In genomic region chr14:22542360-22542759, GRCh38 we compare ENCODE assay signal across 25 cellular contexts. TPM values are rescaled to one million over a fixed set of nuclear protein-coding genes. Genes with fewer than 3 reads are reported as not detected.
A peak's percentile ranks its signal among the peaks of the same experiment; 100 is the strongest.
DNase-seq lines count a peak whose midpoint lies in the region; ATAC-seq lines count a peak whose summit lies in the region.
"Had no signal": no experiment of that assay in that cellular context is flagged by ENCODE, and none has a peak within 500 bp of the region (broad histone marks: within the 10 kb centered on the region; RNA-seq: fewer than 3 reads in every experiment).

No MANE protein-coding gene starts in this region.

- peak overlapping the region; percentile 10 for H3K27ac ChIP-seq in CD8-positive, alpha-beta memory T cell (ENCODE audit: low read depth, low read length)
- H3K27ac ChIP-seq: C4-2B, gastroesophageal sphincter, parathyroid adenoma, right lobe of liver, upper lobe of right lung had no signal

- POLR2A ChIA-PET in CD8-positive, alpha-beta memory T cell (lab: Charles Lee) = interaction anchor here (0.5 to 7.8 kb wide), 18 partner anchors 9 to 902 kb away, joined by 3 to 187 read pairs (median 4); partner anchors contain the start of gene DAD1
- POLR2A ChIA-PET in naive thymus-derived CD8-positive, alpha-beta T cell (lab: Charles Lee) = interaction anchor here (0.9 to 20.6 kb wide), 13 partner anchors 9 to 1031 kb away, joined by 3 to 879 read pairs (median 7); partner anchors contain the start of gene METTL3

- CTCF ChIA-PET in CD8-positive, alpha-beta memory T cell (lab: Charles Lee) = interaction anchor here (1.4 to 8.2 kb wide), 7 partner anchors 9 to 545 kb away, joined by 4 to 68 read pairs (median 17); no protein-coding TSS in a partner anchor

- no peaks in the 10 kb centered on the region for H3K27me3 ChIP-seq in CD8-positive, alpha-beta memory T cell (ENCODE audit: insufficient read depth, low read length, poor library complexity, severe bottlenecking)
- H3K27me3 ChIP-seq: gastroesophageal sphincter, right lobe of liver, upper lobe of right lung had no signal

- peak overlapping the region; percentile 93 for H3K27ac Mint-ChIP-seq in activated CD4-positive, alpha-beta T cell treated with anti-CD3 and anti-CD28 coated beads, Interleukin-2, amount 10 ng/mL, durations not matched to agents 24 days and 14 days
- peak overlapping the region; percentile 88 to 100 (median 98) for H3K27ac Mint-ChIP-seq in CD8-positive, alpha-beta memory T cell
- peak overlapping the region; percentile 99 for H3K27ac Mint-ChIP-seq in activated T-helper 17 cell treated with anti-CD3 and anti-CD28 coated beads, Interleukin-2, amount 50 U/mL, for 72 hours
- H3K27ac Mint-ChIP-seq in naive thymus-derived CD8-positive, alpha-beta T cell = peak overlapping the region; percentile 90 to 100 (median 97)
- H3K27ac Mint-ChIP-seq: nephron had no signal

- peak overlapping the region; percentile 84 for H3K4me3 Mint-ChIP-seq in activated CD4-positive, alpha-beta T cell treated with anti-CD3 and anti-CD28 coated beads, Interleukin-2, amount 10 ng/mL, durations not matched to agents 24 days and 14 days
- peak overlapping the region; percentile 81 to 93 (median 85) for H3K4me3 Mint-ChIP-seq in CD8-positive, alpha-beta memory T cell
- H3K4me3 Mint-ChIP-seq in activated T-helper 17 cell treated with anti-CD3 and anti-CD28 coated beads, Interleukin-2, amount 50 U/mL, for 72 hours = peak overlapping the region; percentile 88
- H3K4me3 Mint-ChIP-seq in naive thymus-derived CD8-positive, alpha-beta T cell = peak overlapping the region; percentile 70 to 89 (median 83)
- H3K4me3 Mint-ChIP-seq: nephron had no signal

- H3K27me3 Mint-ChIP-seq in activated CD4-positive, alpha-beta T cell treated with anti-CD3 and anti-CD28 coated beads, Interleukin-2, amount 10 ng/mL, durations not matched to agents 24 days and 14 days = no peaks in the 10 kb centered on the region
- H3K27me3 Mint-ChIP-seq in CD8-positive, alpha-beta memory T cell = no peaks in the 10 kb centered on the region
- H3K27me3 Mint-ChIP-seq in activated T-helper 17 cell treated with anti-CD3 and anti-CD28 coated beads, Interleukin-2, amount 50 U/mL, for 72 hours = no peaks in the 10 kb centered on the region
- H3K27me3 Mint-ChIP-seq in naive thymus-derived CD8-positive, alpha-beta T cell = no peaks in the 10 kb centered on the region

- intact Hi-C loops in activated CD4-positive, alpha-beta T cell treated with anti-CD3 and anti-CD28 coated beads, Interleukin-2, amount 10 ng/mL, durations not matched to agents 24 days and 14 days (cut with micrococcal nuclease) = loop anchor here (5.0 kb wide), 1 partner anchor 545 kb away; no protein-coding TSS in a partner anchor

- ATAC-seq in activated T-helper 17 cell treated with anti-CD3 and anti-CD28 coated beads, Interleukin-2, amount 50 U/mL, for 72 hours (replicated peaks) = no peak
- no peak for ATAC-seq in naive thymus-derived CD8-positive, alpha-beta T cell
- ATAC-seq in GM18511 (IDR thresholded peaks at IDR 0.05; ENCODE audit: unreplicated experiment) (no peak), HG03378 (IDR thresholded peaks at IDR 0.05; ENCODE audit: unreplicated experiment) (no peak)
- ATAC-seq: gastroesophageal sphincter, right lobe of liver, Right ventricle myocardium inferior, upper lobe of right lung had no signal

- H3K4me1 Mint-ChIP-seq in activated CD4-positive, alpha-beta T cell treated with anti-CD3 and anti-CD28 coated beads, Interleukin-2, amount 10 ng/mL, durations not matched to agents 24 days and 14 days = peaks cover 93% of the 10 kb centered on the region
- peaks cover 97 to 100% (median 100%) of the 10 kb centered on the region in 3 donors for H3K4me1 Mint-ChIP-seq in CD8-positive, alpha-beta memory T cell
- H3K4me1 Mint-ChIP-seq in activated T-helper 17 cell treated with anti-CD3 and anti-CD28 coated beads, Interleukin-2, amount 50 U/mL, for 72 hours = peaks cover 77% of the 10 kb centered on the region
- H3K4me1 Mint-ChIP-seq in naive thymus-derived CD8-positive, alpha-beta T cell = peaks cover 58 to 100% (median 98%) of the 10 kb centered on the region in 4 donors

- no peak for DNase-seq in activated CD4-positive, alpha-beta T cell treated with anti-CD3 and anti-CD28 coated beads, Interleukin-2, amount 10 ng/mL, durations not matched to agents 24 days and 14 days
- DNase-seq in activated CD4-positive, alpha-beta T cell treated with anti-CD3 and anti-CD28 coated beads, Interleukin-2, amount 50 U/mL, for 1 hour = no peak
- no peak for DNase-seq in CD8-positive, alpha-beta memory T cell
- DNase-seq in naive thymus-derived CD8-positive, alpha-beta T cell = no peak
- DNase-seq in DMS79 treated with DMSO at 0.1 percent for 48 hours (lab: John Stamatoyannopoulos, UW) = no peak
- DNase-seq: activated CD4-positive, CD25-positive, alpha-beta regulatory T cell; activated CD8-positive, alpha-beta memory T cell treated with anti-CD3 and anti-CD28 coated beads, Interleukin-2, amount 50 U/mL, for 48 hours; caudate nucleus; DMS53; HCEC 1CT; mesenchymal stem cell; NCI-H1092 treated with DMSO at 0.1 percent for 48 hours; NCI-H2107; NCI-H526; right lobe of liver; stimulated activated naive CD4-positive, alpha-beta T cell treated with Interleukin-2 at 50 U/mL for 16 hours; upper lobe of right lung had no signal

- H3K9me3 ChIP-seq in CD8-positive, alpha-beta memory T cell (ENCODE audit: low read length) = no peaks in the 10 kb centered on the region
- H3K9me3 ChIP-seq: gastroesophageal sphincter, right lobe of liver, upper lobe of right lung had no signal

- H3K36me3 ChIP-seq in CD8-positive, alpha-beta memory T cell (ENCODE audit: insufficient read depth, low read length) = peaks cover 95% of the 10 kb centered on the region
- H3K36me3 ChIP-seq: gastroesophageal sphincter, right lobe of liver, upper lobe of right lung had no signal

- peaks cover 96% of the 10 kb centered on the region for H3K36me3 Mint-ChIP-seq in activated CD4-positive, alpha-beta T cell treated with anti-CD3 and anti-CD28 coated beads, Interleukin-2, amount 10 ng/mL, durations not matched to agents 24 days and 14 days (ENCODE audit: low read depth)
- H3K36me3 Mint-ChIP-seq in CD8-positive, alpha-beta memory T cell = peaks cover 71 to 97% (median 77%) of the 10 kb centered on the region in 3 donors
- peaks cover 100% of the 10 kb centered on the region for H3K36me3 Mint-ChIP-seq in activated T-helper 17 cell treated with anti-CD3 and anti-CD28 coated beads, Interleukin-2, amount 50 U/mL, for 72 hours (ENCODE audit: low read depth)
- peaks cover 25 to 99% (median 79%) of the 10 kb centered on the region in 3 donors for H3K36me3 Mint-ChIP-seq in naive thymus-derived CD8-positive, alpha-beta T cell

- H3K4me3 ChIP-seq in CD8-positive, alpha-beta memory T cell (ENCODE audit: low read length) = peak overlapping the region; percentile 60
- H3K4me3 ChIP-seq: gastroesophageal sphincter, right lobe of liver, upper lobe of right lung had no signal

- peaks cover 99% of the 10 kb centered on the region for H3K4me1 ChIP-seq in CD8-positive, alpha-beta memory T cell (ENCODE audit: insufficient read depth, low read length)
- H3K4me1 ChIP-seq: parathyroid adenoma, right lobe of liver had no signal

- H3K9me3 Mint-ChIP-seq in activated CD4-positive, alpha-beta T cell treated with anti-CD3 and anti-CD28 coated beads, Interleukin-2, amount 10 ng/mL, durations not matched to agents 24 days and 14 days = no peaks in the 10 kb centered on the region
- no peaks in the 10 kb centered on the region for H3K9me3 Mint-ChIP-seq in CD8-positive, alpha-beta memory T cell
- no peaks in the 10 kb centered on the region for H3K9me3 Mint-ChIP-seq in activated T-helper 17 cell treated with anti-CD3 and anti-CD28 coated beads, Interleukin-2, amount 50 U/mL, for 72 hours
- no peaks in the 10 kb centered on the region for H3K9me3 Mint-ChIP-seq in naive thymus-derived CD8-positive, alpha-beta T cell
- H3K9me3 Mint-ChIP-seq: nephron had no signal

RNA-seq across cellular contexts. Expression of gene DAD1, which starts 46.7 kb away (rescaled TPM):
- 255 and 266 TPM in 2 replicates for total RNA-seq in activated CD4-positive, alpha-beta T cell treated with anti-CD3 and anti-CD28 coated beads, Interleukin-2, amount 10 ng/mL, durations not matched to agents 24 days and 14 days
- 100 to 1,000 TPM; 329 to 353 TPM for total RNA-seq in CD8-positive, alpha-beta memory T cell
- polyA plus RNA-seq in CD8-positive, alpha-beta memory T cell = 622 TPM
- 100 to 1,000 TPM; 218 to 229 TPM for total RNA-seq in activated T-helper 17 cell treated with anti-CD3 and anti-CD28 coated beads, Interleukin-2, amount 50 U/mL, for 72 hours
- 100 to 1,000 TPM; 120 to 122 TPM for total RNA-seq in naive thymus-derived CD8-positive, alpha-beta T cell
- polyA plus RNA-seq in naive thymus-derived CD8-positive, alpha-beta T cell = 100 to 1,000 TPM; 610 to 660 (median 642) TPM

RNA-seq across cellular contexts. Expression of gene ABHD4, which starts 55.7 kb away (rescaled TPM):
- total RNA-seq in activated CD4-positive, alpha-beta T cell treated with anti-CD3 and anti-CD28 coated beads, Interleukin-2, amount 10 ng/mL, durations not matched to agents 24 days and 14 days = 9.7 and 10.3 TPM in 2 replicates
- total RNA-seq in CD8-positive, alpha-beta memory T cell = 10 to 100 TPM in 1 of 2 experiments, 1 to 10 TPM in 1; 8.4 to 11.4 TPM
- polyA plus RNA-seq in CD8-positive, alpha-beta memory T cell = 13.7 TPM
- 10 to 100 TPM; 11.2 to 31.0 TPM for total RNA-seq in activated T-helper 17 cell treated with anti-CD3 and anti-CD28 coated beads, Interleukin-2, amount 50 U/mL, for 72 hours
- 10 to 100 TPM; 22.2 to 22.6 TPM for total RNA-seq in naive thymus-derived CD8-positive, alpha-beta T cell
- polyA plus RNA-seq in naive thymus-derived CD8-positive, alpha-beta T cell = 10 to 100 TPM in 2 of 3 donors, 1 to 10 TPM in 1; 8.7 to 11.9 (median 11.1) TPM
